10 cellular contexts compared by ENCODE assay signal in the genomic region with DNA sequence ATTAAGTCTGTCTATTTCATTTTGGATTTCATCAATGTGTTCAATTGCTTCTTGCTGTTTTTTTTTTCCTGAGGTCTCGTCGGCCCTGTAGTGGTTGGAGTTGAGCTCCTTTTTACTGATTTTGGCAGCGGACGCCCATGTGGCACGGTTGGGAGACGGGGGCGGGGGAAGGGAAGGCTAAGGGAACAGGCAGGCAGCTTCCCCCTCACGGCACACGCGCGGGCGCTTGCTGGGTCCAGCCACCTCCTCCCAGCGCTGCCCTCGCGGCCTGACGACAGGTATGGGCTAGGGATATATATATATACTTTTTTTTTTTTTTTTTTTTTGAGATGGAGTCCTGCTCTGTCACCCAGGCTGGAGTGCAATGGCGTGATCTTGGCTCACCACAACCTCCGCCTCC. TPM values are rescaled to one million over a fixed set of nuclear protein-coding genes. Genes with fewer than 3 reads are reported as not detected.
"Had no signal": no experiment of that assay in that cellular context is flagged by ENCODE, and none has a peak within 500 bp of the region (broad histone marks: within the 10 kb centered on the region; RNA-seq: fewer than 3 reads in every experiment).

No MANE protein-coding gene starts in this region.

- H3K4me3 ChIP-seq: GM23248 had no signal

- H3K9ac ChIP-seq: GM23248, KMS-11 had no signal

- H3K27ac ChIP-seq: GM23248, HL-60, KMS-11 had no signal

- DNase-seq: GM23248, HCEC 1CT, IMR-90, Karpas-422, KBM-7 had no signal

- H2AFZ ChIP-seq: GM23248 had no signal

- H3K4me2 ChIP-seq: KMS-11 had no signal

RNA-seq across cellular contexts. Expression of a gene that starts 11.4 kb away (rescaled TPM):
- total RNA-seq: GM23248, H1, HT1080, IMR-90, LHCN-M2 had no signal
- polyA plus RNA-seq: GM23248, H1, IMR-90 had no signal

RNA-seq across cellular contexts. Expression of a gene that starts 59.5 kb away (rescaled TPM):
- total RNA-seq: LHCN-M2 had no signal
- polyA plus RNA-seq: IMR-90 had no signal
